Comparison of ENCODE assay signal across 22 cellular contexts in genomic region chr4:94544811-94545210, GRCh38.
DNase-seq lines count a peak whose midpoint lies in the region; ATAC-seq and TF ChIP-seq lines count a peak whose summit lies in the region.
"Had no signal": no experiment of that assay in that cellular context is flagged by ENCODE, and none has a peak within 500 bp of the region (broad histone marks: within the 10 kb centered on the region; RNA-seq: fewer than 3 reads in every experiment).

No MANE protein-coding gene starts in this region.

- peak overlapping the region; percentile 29 to 37; a peak in 3 of 4 replicates for H4K8ac ChIP-seq in IMR-90 (ENCODE audit: low read depth in 2 of 2, low read length in 2 of 2)

- H3K4me3 ChIP-seq in IMR-90 (ENCODE audit: insufficient read depth, low read depth, low read length) (no peak overlapping the region), coronary artery (no peak overlapping the region), osteoblast (ENCODE audit: insufficient read depth, low read length) (peak overlapping the region; percentile 4), neural progenitor cell (no peak overlapping the region)
- H3K4me3 ChIP-seq: colonic mucosa, gastroesophageal sphincter, SJCRH30, thyroid gland had no signal

- no peak overlapping the region for H3K4me3 Mint-ChIP-seq in neural progenitor cell
- H3K4me3 Mint-ChIP-seq in activated T-helper 17 cell treated with anti-CD3 and anti-CD28 coated beads, Interleukin-2, amount 50 U/mL, for 72 hours: no peak overlapping the region
- H3K4me3 Mint-ChIP-seq: activated CD4-positive, alpha-beta memory T cell treated with anti-CD3 and anti-CD28 coated beads, Interleukin-2, amount 10 ng/mL, durations not matched to agents 7 days and 5 days; activated naive CD4-positive, alpha-beta T cell treated with anti-CD3 and anti-CD28 coated beads, Interleukin-2, amount 50 U/mL, for 24 hours; stimulated activated naive B cell treated with anti-CD40 and anti-IgM and Interleukin-4, amounts not matched to agents 10 μg/mL and 1 μg/mL and 100 μg/mL, for 72 hours; T-helper 2 cell treated with Interferon-gamma antibody and Interleukin-4, amounts not matched to agents 5 μg/mL and 100 μg/mL, for 36 hours; WTC11 had no signal

- no peak overlapping the region for H2AFZ ChIP-seq in IMR-90 (replicated peaks; ENCODE audit: low read length, poor library complexity)
- H2AFZ ChIP-seq in osteoblast (ENCODE audit: low read length): no peak overlapping the region
- no peak overlapping the region for H2AFZ ChIP-seq in neural progenitor cell (replicated peaks)

- H3K56ac ChIP-seq in IMR-90 (ENCODE audit: extremely low read depth, insufficient read depth, low read length): no peak overlapping the region; the same call in 1 of the 2 replicates

- no CpG with 5 or more reads among the region's 2 CpGs for WGBS in IMR-90 (ENCODE audit: extremely low coverage in 2 of 2, insufficient read length in 1 of 2), 2 experiments

- H3K9me3 ChIP-seq in IMR-90 (ENCODE audit: control insufficient read depth, insufficient read depth, low read length) (no peaks in the 10 kb centered on the region), osteoblast (ENCODE audit: low read depth, low read length) (no peaks in the 10 kb centered on the region), neural progenitor cell (ENCODE audit: low read depth) (no peaks in the 10 kb centered on the region)
- H3K9me3 ChIP-seq: colonic mucosa, gastroesophageal sphincter, SJCRH30, thyroid gland had no signal

- H3K79me1 ChIP-seq in IMR-90 (ENCODE audit: low read depth in 1 of 2, low read length in 2 of 2): peaks cover 37 to 57% of the 10 kb centered on the region in 2 experiments

- no peak overlapping the region for H2BK20ac ChIP-seq in IMR-90 (ENCODE audit: low read depth, low read length)

- H3K79me2 ChIP-seq in osteoblast (ENCODE audit: insufficient read depth, low read length) (peaks cover 82% of the 10 kb centered on the region), neural progenitor cell (ENCODE audit: low read depth) (no peaks in the 10 kb centered on the region)

- dilution Hi-C loops in IMR-90 (cut with HindIII; ENCODE audit: low sequenced_read_pairs, unreplicated experiment): no loop called here

- in situ Hi-C loops in IMR-90 (cut with MboI; ENCODE audit: low sequenced_read_pairs): no loop called here

- DNase-seq in EL: peak; percentile 47
- peak; percentile 30 for DNase-seq in IMR-90
- DNase-seq in coronary artery (ENCODE audit: low spot score): no peak
- DNase-seq in osteoblast (ENCODE audit: insufficient read length, low spot score, missing footprints): no peak
- no peak for DNase-seq in neural progenitor cell (ENCODE audit: low spot score)
- no peak for DNase-seq in stimulated activated naive CD8-positive, alpha-beta T cell treated with anti-CD3 and anti-CD28 coated beads, Interleukin-15, Interleukin-2, amounts not matched to agents 100 U/mL and 50 U/mL, for 24 hours
- DNase-seq: activated CD4-positive, alpha-beta memory T cell treated with anti-CD3 and anti-CD28 coated beads, Interleukin-2, amount 10 ng/mL, durations not matched to agents 7 days and 5 days; activated T-cell treated with anti-CD3 and anti-CD28 coated beads, Interleukin-2, amount 50 U/mL, for 48 hours; colonic mucosa; NCI-H1436 treated with DMSO at 0.1 percent for 48 hours; NCI-H748 treated with DMSO at 0.1 percent for 48 hours; nucleus accumbens; OCI-M1; stimulated activated naive B cell treated with anti-CD40 and anti-IgM and Interleukin-4, amounts not matched to agents 10 μg/mL and 1 μg/mL and 100 μg/mL, for 72 hours; thyroid gland had no signal

- intact Hi-C loops in IMR-90 (cut with micrococcal nuclease): no loop called here

- H3K36me3 ChIP-seq in IMR-90 (ENCODE audit: control insufficient read depth, insufficient read depth, low read length) (no peaks in the 10 kb centered on the region; the same call in 1 of the 2 replicates), osteoblast (ENCODE audit: insufficient read depth, low read length) (peaks cover 22% of the 10 kb centered on the region), neural progenitor cell (no peaks in the 10 kb centered on the region)
- H3K36me3 ChIP-seq: colonic mucosa, gastroesophageal sphincter, SJCRH30, thyroid gland had no signal

- H2AK5ac ChIP-seq in IMR-90 (ENCODE audit: low read depth, low read length): peak overlapping the region; percentile 47; the same call in 1 of the 2 replicates

- peaks cover 36% of the 10 kb centered on the region for H3K36me3 Mint-ChIP-seq in neural progenitor cell
- H3K36me3 Mint-ChIP-seq in activated T-helper 17 cell treated with anti-CD3 and anti-CD28 coated beads, Interleukin-2, amount 50 U/mL, for 72 hours (ENCODE audit: low read depth): no peaks in the 10 kb centered on the region
- H3K36me3 Mint-ChIP-seq: WTC11 had no signal

- H3K9me3 Mint-ChIP-seq in neural progenitor cell: peaks cover 5% of the 10 kb centered on the region
- H3K9me3 Mint-ChIP-seq in activated T-helper 17 cell treated with anti-CD3 and anti-CD28 coated beads, Interleukin-2, amount 50 U/mL, for 72 hours: no peaks in the 10 kb centered on the region
- H3K9me3 Mint-ChIP-seq: activated CD4-positive, alpha-beta memory T cell treated with anti-CD3 and anti-CD28 coated beads, Interleukin-2, amount 10 ng/mL, durations not matched to agents 7 days and 5 days had no signal

- H3K27me3 ChIP-seq in IMR-90 (ENCODE audit: control insufficient read depth, insufficient read depth, low read length): no peaks in the 10 kb centered on the region
- no peaks in the 10 kb centered on the region for H3K27me3 ChIP-seq in osteoblast (ENCODE audit: insufficient read depth, low read length)
- no peaks in the 10 kb centered on the region for H3K27me3 ChIP-seq in neural progenitor cell
- H3K27me3 ChIP-seq: colonic mucosa, gastroesophageal sphincter, SJCRH30, thyroid gland had no signal

- H3K9ac ChIP-seq in IMR-90 (ENCODE audit: low read depth, low read length) (no peak overlapping the region), neural progenitor cell (no peak overlapping the region)

- BruUV-seq in IMR-90 (replicated peaks; lab: Mats Ljungman, UMichigan): no TSS peak

- peak overlapping the region; percentile 81 for H2BK120ac ChIP-seq in IMR-90 (ENCODE audit: low read depth, low read length)

- no peaks in the 10 kb centered on the region for H4K20me1 ChIP-seq in IMR-90 (ENCODE audit: insufficient read depth, low read length)
- H4K20me1 ChIP-seq in osteoblast (ENCODE audit: insufficient read depth, low read length): peaks cover 2% of the 10 kb centered on the region
- H4K20me1 ChIP-seq in neural progenitor cell (ENCODE audit: low read depth): no peaks in the 10 kb centered on the region

- peaks cover 3% of the 10 kb centered on the region for H3K4me1 ChIP-seq in IMR-90 (ENCODE audit: control insufficient read depth, insufficient read depth, low read length)
- peaks cover 46% of the 10 kb centered on the region for H3K4me1 ChIP-seq in osteoblast (ENCODE audit: insufficient read depth, low read length)
- peaks cover 15% of the 10 kb centered on the region for H3K4me1 ChIP-seq in neural progenitor cell
- H3K4me1 ChIP-seq: colonic mucosa had no signal

- peak overlapping the region; percentile 17 for H4K91ac ChIP-seq in IMR-90 (ENCODE audit: insufficient read depth, low read depth, low read length)

- no peak overlapping the region for H2AK9ac ChIP-seq in IMR-90 (replicated peaks; ENCODE audit: low read depth, low read length, poor library complexity)

- TF ChIP-seq RAD21 in IMR-90 (IDR thresholded peaks at IDR 0.05; ENCODE audit: low read length): no peak

- H3K4me2 ChIP-seq in IMR-90 (ENCODE audit: low read depth, low read length) (peak overlapping the region; percentile 16; the same call in 1 of the 2 replicates), osteoblast (ENCODE audit: insufficient read depth, low read length) (peak overlapping the region; percentile 30), neural progenitor cell (no peak overlapping the region)

- no peaks in the 10 kb centered on the region for H3F3A ChIP-seq in neural progenitor cell (ENCODE audit: low read depth)

- H3K23ac ChIP-seq in IMR-90 (ENCODE audit: low read depth, low read length): peak overlapping the region; percentile 76; the same call in 1 of the 2 replicates

- H4K5ac ChIP-seq in IMR-90 (ENCODE audit: low read depth, low read length): peak overlapping the region; percentile 26; the same call in 1 of the 2 replicates

- no peak overlapping the region for H3K27ac Mint-ChIP-seq in neural progenitor cell
- H3K27ac Mint-ChIP-seq in activated T-helper 17 cell treated with anti-CD3 and anti-CD28 coated beads, Interleukin-2, amount 50 U/mL, for 72 hours: no peak overlapping the region
- H3K27ac Mint-ChIP-seq: activated CD4-positive, alpha-beta memory T cell treated with anti-CD3 and anti-CD28 coated beads, Interleukin-2, amount 10 ng/mL, durations not matched to agents 7 days and 5 days; activated naive CD4-positive, alpha-beta T cell treated with anti-CD3 and anti-CD28 coated beads, Interleukin-2, amount 50 U/mL, for 24 hours; stimulated activated naive B cell treated with anti-CD40 and anti-IgM and Interleukin-4, amounts not matched to agents 10 μg/mL and 1 μg/mL and 100 μg/mL, for 72 hours; T-helper 2 cell treated with Interferon-gamma antibody and Interleukin-4, amounts not matched to agents 5 μg/mL and 100 μg/mL, for 36 hours; WTC11 had no signal

- no peak for TF ChIP-seq CTCF in IMR-90 (conservative IDR thresholded peaks at IDR 0.05; ENCODE audit: low read depth, low read length)
- TF ChIP-seq CTCF in coronary artery (IDR thresholded peaks at IDR 0.05): no peak
- no peak for TF ChIP-seq CTCF in osteoblast (IDR thresholded peaks at IDR 0.05; ENCODE audit: extremely low read depth, low read depth, low read length)
- no peak for TF ChIP-seq CTCF in neural progenitor cell (IDR thresholded peaks at IDR 0.05)

- peak overlapping the region; percentile 75 for H2BK5ac ChIP-seq in IMR-90 (ENCODE audit: low read depth, low read length, poor library complexity, severe bottlenecking)

- H3K4ac ChIP-seq in IMR-90 (ENCODE audit: low read depth, low read length): peak overlapping the region; percentile 78

- POLR2A ChIA-PET in IMR-90 (lab: Charles Lee; ENCODE audit: unreplicated experiment): no interaction called here

- no peak for TF ChIP-seq POLR2A in IMR-90 (IDR thresholded peaks at IDR 0.05; ENCODE audit: low read depth, low read length)

- peak overlapping the region; percentile 81; the same call in 1 of the 3 replicates for H2BK15ac ChIP-seq in IMR-90 (ENCODE audit: low read depth, low read length)

- ATAC-seq in IMR-90 (ENCODE audit: low read depth) (0 out of 2 replicates have a peak, but pooled peaks have one; percentile 27), GM21360 (IDR thresholded peaks at IDR 0.05; ENCODE audit: unreplicated experiment) (no peak)
- ATAC-seq in activated T-helper 17 cell treated with anti-CD3 and anti-CD28 coated beads, Interleukin-2, amount 50 U/mL, for 72 hours (replicated peaks): no peak
- no peak for ATAC-seq in stimulated activated naive CD8-positive, alpha-beta T cell treated with anti-CD3 and anti-CD28 coated beads, Interleukin-15, Interleukin-2, amounts not matched to agents 100 U/mL and 50 U/mL, for 24 hours
- ATAC-seq: gastroesophageal sphincter; stimulated activated naive B cell treated with anti-CD40 and anti-IgM and Interleukin-4, amounts not matched to agents 10 μg/mL and 1 μg/mL and 100 μg/mL, for 72 hours; WTC11 had no signal

- H3K14ac ChIP-seq in IMR-90 (replicated peaks; ENCODE audit: low read depth, low read length): peak overlapping the region; percentile 87

- H3K27me3 Mint-ChIP-seq in neural progenitor cell (ENCODE audit: insufficient read depth, low read depth): no peaks in the 10 kb centered on the region
- no peaks in the 10 kb centered on the region for H3K27me3 Mint-ChIP-seq in activated T-helper 17 cell treated with anti-CD3 and anti-CD28 coated beads, Interleukin-2, amount 50 U/mL, for 72 hours
- H3K27me3 Mint-ChIP-seq: activated CD4-positive, alpha-beta memory T cell treated with anti-CD3 and anti-CD28 coated beads, Interleukin-2, amount 10 ng/mL, durations not matched to agents 7 days and 5 days; activated naive CD4-positive, alpha-beta T cell treated with anti-CD3 and anti-CD28 coated beads, Interleukin-2, amount 50 U/mL, for 24 hours; stimulated activated naive B cell treated with anti-CD40 and anti-IgM and Interleukin-4, amounts not matched to agents 10 μg/mL and 1 μg/mL and 100 μg/mL, for 72 hours had no signal

- peak overlapping the region; percentile 73; the same call in 1 of the 2 replicates for H3K18ac ChIP-seq in IMR-90 (ENCODE audit: low read depth, low read length)

- peaks cover 11% of the 10 kb centered on the region for H3K4me1 Mint-ChIP-seq in neural progenitor cell
- peaks cover 4% of the 10 kb centered on the region for H3K4me1 Mint-ChIP-seq in activated T-helper 17 cell treated with anti-CD3 and anti-CD28 coated beads, Interleukin-2, amount 50 U/mL, for 72 hours

- peaks cover 5% of the 10 kb centered on the region; the same call in 1 of the 2 replicates for H3K9me1 ChIP-seq in IMR-90 (ENCODE audit: insufficient read depth, low read length)

- CTCF ChIA-PET in IMR-90 (lab: Yijun Ruan, JAX): no interaction called here

- H3K27ac ChIP-seq in IMR-90 (ENCODE audit: insufficient read depth, low read length) (peak overlapping the region; percentile 39; the same call in 1 of the 2 replicates), coronary artery (peak overlapping the region; percentile 30 to 52), osteoblast (ENCODE audit: low read depth, low read length) (peak overlapping the region; percentile 51), neural progenitor cell (no peak overlapping the region)
- H3K27ac ChIP-seq: colonic mucosa, gastroesophageal sphincter, SJCRH30, thyroid gland had no signal

Comparison
In these comparisons a context has a peak if more than half of its experiments do, and no peak if none do; other contexts are left out.
1. DNase-seq: peak in EL (single experiment) and IMR-90 (single experiment); none in coronary artery (single experiment), osteoblast (single experiment), neural progenitor cell (single experiment) and stimulated activated naive CD8-positive, alpha-beta T cell treated with anti-CD3 and anti-CD28 coated beads, Interleukin-15, Interleukin-2, amounts not matched to agents 100 U/mL and 50 U/mL, for 24 hours (single experiment).